In genomic region chr10:52466464-52466863, GRCh38 we compare ENCODE assay signal across 14 cellular contexts.
A peak's percentile ranks its signal among the peaks of the same experiment; 100 is the strongest.
DNase-seq lines count a peak whose midpoint lies in the region; ATAC-seq and TF ChIP-seq lines count a peak whose summit lies in the region.
"Had no signal": no experiment of that assay in that cellular context is flagged by ENCODE, and none has a peak within 500 bp of the region (broad histone marks: within the 10 kb centered on the region; RNA-seq: fewer than 3 reads in every experiment).

No MANE protein-coding gene starts in this region.

- no peak overlapping the region for H2AK5ac ChIP-seq in H9 (ENCODE audit: insufficient read length, low read length)
- no peak overlapping the region for H2AK5ac ChIP-seq in trophoblast cell (ENCODE audit: low read length)

- H3K27me3 ChIP-seq in H9 (ENCODE audit: insufficient read depth, low read length) (no peaks in the 10 kb centered on the region), SJCRH30 (no peaks in the 10 kb centered on the region), trophoblast cell (ENCODE audit: insufficient read depth, low read length) (no peaks in the 10 kb centered on the region)
- H3K27me3 ChIP-seq: tibial nerve had no signal

- no CpG with 5 or more reads among the region's 5 CpGs for WGBS in H9 (ENCODE audit: extremely low coverage, insufficient read length, low lambda C conversion rate)
- WGBS in trophoblast cell (ENCODE audit: extremely low coverage, insufficient coverage, insufficient read length), result no CpG with 5 or more reads among the region's 5 CpGs

- no peak for TF ChIP-seq CTCF in H9 (conservative IDR thresholded peaks at IDR 0.05)

- ATAC-seq in GM18511 (IDR thresholded peaks at IDR 0.05; ENCODE audit: unreplicated experiment) (peak; percentile 59), HG03025 (IDR thresholded peaks at IDR 0.05; ENCODE audit: low FRiP score, unreplicated experiment) (no peak)
- ATAC-seq: activated naive CD8-positive, alpha-beta T cell treated with anti-CD3 and anti-CD28 coated beads, Interleukin-2, amount 50 U/mL, for 24 hours; GM12878; natural killer cell had no signal

- H2AFZ ChIP-seq in H9 (ENCODE audit: low read length) (no peak overlapping the region), trophoblast cell (ENCODE audit: insufficient read depth, low read length, poor library complexity) (no peak overlapping the region)

- H3K4me3 ChIP-seq in SJCRH30 (no peak overlapping the region), trophoblast cell (ENCODE audit: low read depth, low read length) (no peak overlapping the region)
- H3K4me3 ChIP-seq: GM12878, tibial nerve had no signal

- no peaks in the 10 kb centered on the region for H3K27me3 Mint-ChIP-seq in H9 (ENCODE audit: low read depth)
- H3K27me3 Mint-ChIP-seq: activated naive CD8-positive, alpha-beta T cell treated with anti-CD3 and anti-CD28 coated beads, Interleukin-2, amount 50 U/mL, for 24 hours; dendritic cell treated with granulocyte-macrophage colony-stimulating factor and Interleukin-4, amounts not matched to agents 40 ng/mL and 50 ng/mL, for 4 days had no signal

- H3K9ac ChIP-seq in H9 (ENCODE audit: extremely low read depth, insufficient read length, low read length) (no peak overlapping the region), trophoblast cell (ENCODE audit: low read length) (peak overlapping the region; percentile 56)

- peak overlapping the region; percentile 49; the same call in 1 of the 2 replicates for H2BK15ac ChIP-seq in H9 (ENCODE audit: low read depth, low read length)

- no peak overlapping the region for H3K4me3 Mint-ChIP-seq in H9
- H3K4me3 Mint-ChIP-seq: activated naive CD8-positive, alpha-beta T cell treated with anti-CD3 and anti-CD28 coated beads, Interleukin-2, amount 50 U/mL, for 24 hours; dendritic cell treated with granulocyte-macrophage colony-stimulating factor and Interleukin-4, amounts not matched to agents 40 ng/mL and 50 ng/mL, for 4 days; natural killer cell had no signal

- no peak overlapping the region for H4K12ac ChIP-seq in trophoblast cell (ENCODE audit: low read depth, low read length)

- H4K8ac ChIP-seq in H9 (replicated peaks; ENCODE audit: insufficient read length, low read depth, low read length) (no peak overlapping the region), trophoblast cell (ENCODE audit: low read depth, low read length) (no peak overlapping the region)

- H2BK120ac ChIP-seq in H9 (ENCODE audit: low read depth, low read length, poor library complexity, severe bottlenecking), result no peak overlapping the region
- H2BK120ac ChIP-seq in trophoblast cell (ENCODE audit: insufficient read depth, low read length, poor library complexity), result no peak overlapping the region

- H3K79me1 ChIP-seq in H9 (ENCODE audit: insufficient read depth, low read depth, low read length, poor library complexity, severe bottlenecking) (no peaks in the 10 kb centered on the region), trophoblast cell (ENCODE audit: low read length) (no peaks in the 10 kb centered on the region)

- H2BK5ac ChIP-seq in H9 (ENCODE audit: insufficient read length, low read length) (no peak overlapping the region), trophoblast cell (ENCODE audit: low read depth, low read length, poor library complexity) (no peak overlapping the region)

- H3K18ac ChIP-seq in H9 (ENCODE audit: insufficient read length, low read depth, low read length) (no peak overlapping the region), trophoblast cell (ENCODE audit: low read length) (no peak overlapping the region)

- H2BK12ac ChIP-seq in H9 (ENCODE audit: insufficient read length, low read depth, low read length) (no peak overlapping the region), trophoblast cell (ENCODE audit: low read length) (no peak overlapping the region)

- no peak overlapping the region for H2BK20ac ChIP-seq in H9 (ENCODE audit: low read depth, low read length, poor library complexity, severe bottlenecking)

- H3K23me2 ChIP-seq in H9 (ENCODE audit: insufficient read length, low read depth, low read length, poor library complexity, severe bottlenecking), result no peaks in the 10 kb centered on the region

- H3K4me1 ChIP-seq in H9 (ENCODE audit: insufficient read depth, low read length), result peaks cover 5% of the 10 kb centered on the region; the same call in 1 of the 2 replicates
- H3K4me1 ChIP-seq in SJCRH30, result peaks cover 10% of the 10 kb centered on the region
- peaks cover 0 to 2% of the 10 kb centered on the region in 2 experiments for H3K4me1 ChIP-seq in trophoblast cell (ENCODE audit: control insufficient read depth in 1 of 2, insufficient read depth in 2 of 2, low read length in 2 of 2)
- H3K4me1 ChIP-seq: tibial nerve had no signal

- H3K36me3 ChIP-seq in SJCRH30 (no peaks in the 10 kb centered on the region), trophoblast cell (ENCODE audit: control insufficient read depth in 1 of 2, insufficient read depth in 2 of 2, low read length in 2 of 2) (no peaks in the 10 kb centered on the region)
- H3K36me3 ChIP-seq: tibial nerve had no signal

- H3K23ac ChIP-seq in H9 (ENCODE audit: insufficient read length, low read depth, low read length) (no peak overlapping the region), trophoblast cell (ENCODE audit: low read length) (no peak overlapping the region)

- peaks cover 20 to 26% of the 10 kb centered on the region in 2 experiments for H3K4me1 Mint-ChIP-seq in H9
- H3K4me1 Mint-ChIP-seq: activated naive CD8-positive, alpha-beta T cell treated with anti-CD3 and anti-CD28 coated beads, Interleukin-2, amount 50 U/mL, for 24 hours had no signal

- H3K27ac Mint-ChIP-seq in H9, result no peak overlapping the region
- H3K27ac Mint-ChIP-seq: activated naive CD8-positive, alpha-beta T cell treated with anti-CD3 and anti-CD28 coated beads, Interleukin-2, amount 50 U/mL, for 24 hours; dendritic cell treated with granulocyte-macrophage colony-stimulating factor and Interleukin-4, amounts not matched to agents 40 ng/mL and 50 ng/mL, for 4 days; natural killer cell had no signal

- H4K91ac ChIP-seq in H9 (ENCODE audit: insufficient read length, low read depth, low read length), result no peak overlapping the region
- H4K91ac ChIP-seq in trophoblast cell (ENCODE audit: low read depth, low read length), result no peak overlapping the region

- no peaks in the 10 kb centered on the region for H3K9me3 ChIP-seq in H9 (ENCODE audit: control insufficient read depth, low read depth, low read length)
- H3K9me3 ChIP-seq in SJCRH30 (replicated peaks), result no peaks in the 10 kb centered on the region
- H3K9me3 ChIP-seq in trophoblast cell (ENCODE audit: insufficient read depth, low read depth, low read length), result no peaks in the 10 kb centered on the region
- H3K9me3 ChIP-seq: tibial nerve had no signal

- H3K79me2 ChIP-seq in H9 (ENCODE audit: insufficient read depth, low read length), result no peaks in the 10 kb centered on the region
- H3K79me2 ChIP-seq in trophoblast cell (ENCODE audit: control insufficient read depth, insufficient read depth, low read length, poor library complexity), result no peaks in the 10 kb centered on the region

- no peaks in the 10 kb centered on the region for H4K20me1 ChIP-seq in H9 (ENCODE audit: control insufficient read depth, insufficient read depth, insufficient read length)

- H3K4me2 ChIP-seq in H9 (ENCODE audit: insufficient read depth, insufficient read length, low read length) (no peak overlapping the region), trophoblast cell (ENCODE audit: low read length) (no peak overlapping the region)

- peaks cover 0 to 3% of the 10 kb centered on the region in 2 experiments; a peak in 1 of 5 replicates for H3K9me3 Mint-ChIP-seq in H9
- H3K9me3 Mint-ChIP-seq: dendritic cell treated with granulocyte-macrophage colony-stimulating factor and Interleukin-4, amounts not matched to agents 40 ng/mL and 50 ng/mL, for 4 days had no signal

- no peak overlapping the region for H4K5ac ChIP-seq in H9 (ENCODE audit: insufficient read length, low read depth, low read length)

- no peak overlapping the region for H3K4ac ChIP-seq in H9 (ENCODE audit: low read depth, low read length)
- no peak overlapping the region for H3K4ac ChIP-seq in trophoblast cell (ENCODE audit: low read depth, low read length)

- no peak overlapping the region for H3K27ac ChIP-seq in H9 (ENCODE audit: insufficient read length, low read depth, low read length)
- H3K27ac ChIP-seq in SJCRH30, result peak overlapping the region; percentile 52
- no peak overlapping the region for H3K27ac ChIP-seq in trophoblast cell (ENCODE audit: low read depth, low read length)
- H3K27ac ChIP-seq: tibial nerve had no signal

- DNase-seq in H9, result no peak
- DNase-seq in SJCRH30, result peak; percentile 75 to 86
- DNase-seq in trophoblast cell, result no peak
- DNase-seq in NK-92 (lab: John Stamatoyannopoulos, UW; ENCODE audit: unreplicated experiment), result no peak
- no peak for DNase-seq in DMS 273 treated with DMSO at 0.1 percent for 48 hours (lab: John Stamatoyannopoulos, UW)
- DNase-seq: activated naive CD8-positive, alpha-beta T cell treated with anti-CD3 and anti-CD28 coated beads, Interleukin-2, amount 50 U/mL, for 24 hours; Calu3; natural killer cell; NCI-H345 had no signal

- H3K36me3 Mint-ChIP-seq in H9 (ENCODE audit: insufficient read depth in 1 of 3, low read depth in 3 of 3), result 0 out of 7 replicates have a peak, but pooled peaks cover 0 to 3% (median 0%) of the 10 kb centered on the region in 3 experiments
- H3K36me3 Mint-ChIP-seq: natural killer cell had no signal

- H3K56ac ChIP-seq in H9 (ENCODE audit: insufficient read length, low read depth, low read length), result no peak overlapping the region

- H3K14ac ChIP-seq in H9 (ENCODE audit: insufficient read depth, low read length) (no peak overlapping the region; the same call in 1 of the 2 replicates), trophoblast cell (ENCODE audit: low read length) (no peak overlapping the region)

- H3T11ph ChIP-seq in H9 (ENCODE audit: low read length), result no peak overlapping the region

Comparison
In these comparisons a context has a peak if more than half of its experiments do, and no peak if none do; other contexts are left out.
1. DNase-seq: peak in SJCRH30 (2 of 2); none in H9 (single experiment), trophoblast cell (0 of 2), NK-92 (single experiment) and DMS 273 treated with DMSO at 0.1 percent for 48 hours (single experiment).